Comparison of ENCODE assay signal across 22 cellular contexts in genomic region chr9:93005876-93006275, GRCh38. TPM values are rescaled to one million over a fixed set of nuclear protein-coding genes. Genes with fewer than 3 reads are reported as not detected.
"Had no signal": no experiment of that assay in that cellular context is flagged by ENCODE, and none has a peak within 500 bp of the region (broad histone marks: within the 10 kb centered on the region; RNA-seq: fewer than 3 reads in every experiment).

No MANE protein-coding gene starts in this region.

- H3K27ac Mint-ChIP-seq: stimulated activated memory B cell treated with anti-CD40 and anti-IgM and Interleukin-4, amounts not matched to agents 10 μg/mL and 1 μg/mL and 100 μg/mL, for 72 hours had no signal

- H3K4me3 Mint-ChIP-seq: stimulated activated memory B cell treated with anti-CD40 and anti-IgM and Interleukin-4, amounts not matched to agents 10 μg/mL and 1 μg/mL and 100 μg/mL, for 72 hours had no signal

- H3K9me3 Mint-ChIP-seq: stimulated activated memory B cell treated with anti-CD40 and anti-IgM and Interleukin-4, amounts not matched to agents 10 μg/mL and 1 μg/mL and 100 μg/mL, for 72 hours had no signal

- ATAC-seq: body of pancreas; heart right ventricle; left cardiac atrium; right lobe of liver; stimulated activated memory B cell treated with anti-CD40 and anti-IgM and Interleukin-4, amounts not matched to agents 10 μg/mL and 1 μg/mL and 100 μg/mL, for 72 hours had no signal

- H3K4me3 ChIP-seq: body of pancreas, cardiac muscle cell, heart right ventricle, right lobe of liver, skin epidermis, stomach, uterus had no signal

- H3K27me3 Mint-ChIP-seq: stimulated activated memory B cell treated with anti-CD40 and anti-IgM and Interleukin-4, amounts not matched to agents 10 μg/mL and 1 μg/mL and 100 μg/mL, for 72 hours had no signal

- H3K36me3 ChIP-seq: cardiac muscle cell, right lobe of liver, uterus, WERI-Rb-1 had no signal

- H3K27me3 ChIP-seq: body of pancreas, heart right ventricle, right lobe of liver, stomach, uterus had no signal

- DNase-seq: activated CD4-positive, alpha-beta T cell treated with anti-CD3 and anti-CD28 coated beads for 1 hour; activated CD4-positive, alpha-beta T cell treated with anti-CD3 and anti-CD28 coated beads, Interleukin-2, amount 50 U/mL, for 1 hour; activated gamma-delta T cell treated with Interleukin-2 at 50 U/mL for 16 hours; anterior cingulate cortex; body of pancreas; heart right ventricle; islet precursor cell; left cardiac atrium; mesenchymal stem cell; occipital lobe; right lobe of liver; stimulated activated CD4-positive, alpha-beta T cell treated with anti-CD3 and anti-CD28 coated beads, Interleukin-1b, Interleukin-23, amount 100 ng/mL, for 48 hours; stomach; trophoblast cell; uterus; WERI-Rb-1 had no signal

RNA-seq across cellular contexts. Expression of gene SUSD3, which starts 52.6 kb away (rescaled TPM):
- total RNA-seq: cardiac muscle cell, myocyte had no signal
- polyA plus RNA-seq: cardiac muscle cell, neural cell had no signal

RNA-seq across cellular contexts. Expression of gene FGD3, which starts 58.6 kb away (rescaled TPM):
- total RNA-seq: fibroblast of villous mesenchyme had no signal
- polyA plus RNA-seq: cardiac muscle cell had no signal
